ENCODE assay signal across 35 cellular contexts in the genomic region with DNA sequence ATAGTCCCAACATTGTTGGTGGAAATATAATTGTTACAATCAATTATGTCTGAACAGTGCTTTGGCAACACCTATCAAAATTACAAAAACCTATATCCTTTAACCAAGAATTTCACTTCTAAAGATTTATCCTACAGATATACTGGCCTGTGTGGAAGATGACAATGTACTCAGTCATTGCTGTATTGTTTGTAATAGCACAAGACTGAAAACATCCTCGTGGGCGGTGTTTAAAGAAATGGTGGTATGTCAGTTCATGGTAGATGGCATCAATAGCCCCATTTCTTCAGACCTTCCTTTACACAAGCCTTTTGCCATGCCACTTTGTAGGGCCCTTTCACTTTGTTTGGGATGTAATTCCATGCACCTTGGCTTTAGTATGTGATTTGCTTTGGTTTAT. TPM values are rescaled to one million over a fixed set of nuclear protein-coding genes. Genes with fewer than 3 reads are reported as not detected.
"Had no signal": no experiment of that assay in that cellular context is flagged by ENCODE, and none has a peak within 500 bp of the region (broad histone marks: within the 10 kb centered on the region; RNA-seq: fewer than 3 reads in every experiment).

No MANE protein-coding gene starts in this region.

- H3K27me3 ChIP-seq: brain microvascular endothelial cell, cardiac muscle cell, MG63 had no signal

- H3K27me3 Mint-ChIP-seq: activated CD4-positive, alpha-beta T cell treated with anti-CD3 and anti-CD28 coated beads, Interleukin-2, amount 10 ng/mL, durations not matched to agents 24 days and 14 days had no signal

- H2AFZ ChIP-seq: PC-9 had no signal

- DNase-seq: activated CD4-positive, alpha-beta T cell treated with anti-CD3 and anti-CD28 coated beads, Interleukin-2, amount 10 ng/mL, durations not matched to agents 24 days and 14 days; activated CD4-positive, alpha-beta T cell treated with anti-CD3 and anti-CD28 coated beads, Interleukin-2, amount 50 U/mL, for 4 hours; activated CD8-positive, alpha-beta T cell treated with anti-CD3 and anti-CD28 coated beads for 36 hours; activated effector memory CD4-positive, alpha-beta T cell treated with anti-CD3 and anti-CD28 coated beads, Interleukin-2, amount 50 U/mL, for 16 hours; activated naive CD4-positive, alpha-beta T cell; activated naive CD4-positive, alpha-beta T cell treated with anti-CD3 and anti-CD28 coated beads, Interleukin-2, amount 50 U/mL, for 16 hours; activated naive CD8-positive, alpha-beta T cell treated with anti-CD3 and anti-CD28 coated beads for 36 hours; activated T-cell treated with anti-CD3 and anti-CD28 coated beads, Interleukin-2, amount 50 U/mL, for 1 hour; activated T-cell treated with anti-CD3 and anti-CD28 coated beads, Interleukin-2, amount 50 U/mL, for 72 hours; amniotic stem cell; aorta; brain microvascular endothelial cell; Kasumi-1; MG63; NCI-H1048; NCI-H1105 treated with DMSO at 0.1 percent for 48 hours; NCI-H1436; NCI-H1694; NCI-H1930; NCI-H2081 treated with DMSO at 0.1 percent for 48 hours; NCI-H226; NCI-H446 treated with DMSO at 0.1 percent for 48 hours; NCI-H69; NK-92 treated with Interleukin-12 subunit alpha and Interleukin-12 subunit beta, amount 100 ng/mL, for 24 hours; PC-9; SIG-M5; SW 1271; T1000 had no signal

- H3K27ac Mint-ChIP-seq: activated CD4-positive, alpha-beta T cell treated with anti-CD3 and anti-CD28 coated beads, Interleukin-2, amount 10 ng/mL, durations not matched to agents 24 days and 14 days; activated CD8-positive, alpha-beta T cell treated with anti-CD3 and anti-CD28 coated beads for 36 hours; activated naive CD8-positive, alpha-beta T cell treated with anti-CD3 and anti-CD28 coated beads for 36 hours; activated T-cell treated with anti-CD3 and anti-CD28 coated beads, Interleukin-2, amount 50 U/mL, for 72 hours; activated T-helper 17 cell treated with anti-CD3 and anti-CD28 coated beads, Interleukin-2, amount 50 U/mL, for 72 hours had no signal

- H3K36me3 Mint-ChIP-seq: activated naive CD8-positive, alpha-beta T cell treated with anti-CD3 and anti-CD28 coated beads for 36 hours had no signal

- H3K4me3 ChIP-seq: cardiac muscle cell, MG63, PC-9 had no signal

- H3K9me3 ChIP-seq: MG63 had no signal

- H3K9me3 Mint-ChIP-seq: activated CD4-positive, alpha-beta T cell treated with anti-CD3 and anti-CD28 coated beads, Interleukin-2, amount 10 ng/mL, durations not matched to agents 24 days and 14 days; activated CD8-positive, alpha-beta T cell treated with anti-CD3 and anti-CD28 coated beads for 36 hours; activated naive CD8-positive, alpha-beta T cell treated with anti-CD3 and anti-CD28 coated beads for 36 hours; activated T-cell treated with anti-CD3 and anti-CD28 coated beads, Interleukin-2, amount 50 U/mL, for 72 hours; activated T-helper 17 cell treated with anti-CD3 and anti-CD28 coated beads, Interleukin-2, amount 50 U/mL, for 72 hours; central memory CD8-positive, alpha-beta T cell had no signal

- ATAC-seq: activated CD8-positive, alpha-beta T cell treated with anti-CD3 and anti-CD28 coated beads for 36 hours; activated T-cell treated with anti-CD3 and anti-CD28 coated beads, Interleukin-2, amount 50 U/mL, for 72 hours; activated T-helper 17 cell treated with anti-CD3 and anti-CD28 coated beads, Interleukin-2, amount 50 U/mL, for 72 hours; Right ventricle myocardium inferior had no signal

- H3K4me3 Mint-ChIP-seq: activated CD4-positive, alpha-beta T cell treated with anti-CD3 and anti-CD28 coated beads, Interleukin-2, amount 10 ng/mL, durations not matched to agents 24 days and 14 days; activated CD8-positive, alpha-beta T cell treated with anti-CD3 and anti-CD28 coated beads for 36 hours; activated naive CD8-positive, alpha-beta T cell treated with anti-CD3 and anti-CD28 coated beads for 36 hours; activated T-cell treated with anti-CD3 and anti-CD28 coated beads, Interleukin-2, amount 50 U/mL, for 72 hours; activated T-helper 17 cell treated with anti-CD3 and anti-CD28 coated beads, Interleukin-2, amount 50 U/mL, for 72 hours; central memory CD8-positive, alpha-beta T cell had no signal

- H3K4me2 ChIP-seq: PC-9 had no signal

- H3K36me3 ChIP-seq: brain microvascular endothelial cell, cardiac muscle cell, MG63 had no signal

- H3K4me1 Mint-ChIP-seq: activated CD4-positive, alpha-beta T cell treated with anti-CD3 and anti-CD28 coated beads, Interleukin-2, amount 10 ng/mL, durations not matched to agents 24 days and 14 days; activated naive CD8-positive, alpha-beta T cell treated with anti-CD3 and anti-CD28 coated beads for 36 hours; activated T-helper 17 cell treated with anti-CD3 and anti-CD28 coated beads, Interleukin-2, amount 50 U/mL, for 72 hours; central memory CD8-positive, alpha-beta T cell had no signal

- H3K27ac ChIP-seq: brain microvascular endothelial cell, cardiac muscle cell, PC-9, RWPE1 had no signal

RNA-seq across cellular contexts. Expression of a gene that starts 9.8 kb away (rescaled TPM):
- total RNA-seq: activated CD4-positive, alpha-beta T cell treated with anti-CD3 and anti-CD28 coated beads, Interleukin-2, amount 10 ng/mL, durations not matched to agents 24 days and 14 days; activated CD8-positive, alpha-beta T cell treated with anti-CD3 and anti-CD28 coated beads for 36 hours; activated naive CD8-positive, alpha-beta T cell treated with anti-CD3 and anti-CD28 coated beads for 36 hours; T-helper 1 cell treated with Interleukin-12 subunit alpha and Interleukin-12 subunit beta and Interleukin-4 antibody, amounts not matched to agents 30 ng/mL and 1 ng/mL, for 36 hours; T-helper 2 cell treated with Interferon-gamma antibody and Interleukin-4, amounts not matched to agents 100 ng/mL and 5 ng/mL, for 36 hours had no signal
